In the genomic region with DNA sequence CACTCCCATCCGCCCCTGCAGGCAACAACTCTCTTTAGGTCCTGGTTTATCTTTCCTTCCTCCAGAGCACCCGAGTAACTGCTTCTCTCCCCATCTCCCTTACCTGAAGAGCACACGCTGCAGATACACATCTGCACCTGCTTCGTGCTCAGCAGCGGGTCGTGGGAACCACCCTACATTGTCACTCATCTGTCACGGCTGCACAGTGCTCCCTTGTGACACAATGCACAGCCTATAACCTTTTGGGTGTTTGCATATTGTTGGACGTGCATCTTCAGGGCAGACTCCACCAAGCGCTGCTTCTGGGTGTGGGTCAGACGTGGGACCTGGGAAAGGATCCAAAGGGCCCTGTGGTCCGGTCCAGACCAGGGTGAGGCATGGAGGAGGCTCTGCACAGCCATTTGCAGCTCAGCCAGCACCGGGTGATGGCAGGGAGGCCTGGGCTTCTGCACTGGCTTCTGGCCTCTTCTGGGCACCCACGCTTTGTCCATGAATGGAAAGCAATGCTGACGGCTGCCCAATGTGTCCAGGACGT, we compare ENCODE assay signal across 1 cellular context.
A peak's percentile ranks its signal among the peaks of the same experiment; 100 is the strongest.
TF ChIP-seq lines count a peak whose summit lies in the region.

No MANE protein-coding gene starts in this region.

TF ChIP-seq in HEK293, 187 proteins besides CTCF, POLR2A, EP300 and RAD21:
- TF ChIP-seq, protein P1, sequence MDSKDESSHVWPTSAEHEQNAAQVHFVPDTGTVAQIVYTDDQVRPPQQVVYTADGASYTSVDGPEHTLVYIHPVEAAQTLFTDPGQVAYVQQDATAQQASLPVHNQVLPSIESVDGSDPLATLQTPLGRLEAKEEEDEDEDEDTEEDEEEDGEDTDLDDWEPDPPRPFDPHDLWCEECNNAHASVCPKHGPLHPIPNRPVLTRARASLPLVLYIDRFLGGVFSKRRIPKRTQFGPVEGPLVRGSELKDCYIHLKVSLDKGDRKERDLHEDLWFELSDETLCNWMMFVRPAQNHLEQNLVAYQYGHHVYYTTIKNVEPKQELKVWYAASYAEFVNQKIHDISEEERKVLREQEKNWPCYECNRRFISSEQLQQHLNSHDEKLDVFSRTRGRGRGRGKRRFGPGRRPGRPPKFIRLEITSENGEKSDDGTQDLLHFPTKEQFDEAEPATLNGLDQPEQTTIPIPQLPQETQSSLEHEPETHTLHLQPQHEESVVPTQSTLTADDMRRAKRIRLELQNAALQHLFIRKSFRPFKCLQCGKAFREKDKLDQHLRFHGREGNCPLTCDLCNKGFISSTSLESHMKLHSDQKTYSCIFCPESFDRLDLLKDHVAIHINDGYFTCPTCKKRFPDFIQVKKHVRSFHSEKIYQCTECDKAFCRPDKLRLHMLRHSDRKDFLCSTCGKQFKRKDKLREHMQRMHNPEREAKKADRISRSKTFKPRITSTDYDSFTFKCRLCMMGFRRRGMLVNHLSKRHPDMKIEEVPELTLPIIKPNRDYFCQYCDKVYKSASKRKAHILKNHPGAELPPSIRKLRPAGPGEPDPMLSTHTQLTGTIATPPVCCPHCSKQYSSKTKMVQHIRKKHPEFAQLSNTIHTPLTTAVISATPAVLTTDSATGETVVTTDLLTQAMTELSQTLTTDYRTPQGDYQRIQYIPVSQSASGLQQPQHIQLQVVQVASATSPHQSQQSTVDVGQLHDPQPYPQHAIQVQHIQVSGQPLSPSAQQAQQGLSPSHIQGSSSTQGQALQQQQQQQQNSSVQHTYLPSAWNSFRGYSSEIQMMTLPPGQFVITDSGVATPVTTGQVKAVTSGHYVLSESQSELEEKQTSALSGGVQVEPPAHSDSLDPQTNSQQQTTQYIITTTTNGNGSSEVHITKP (tag by site-specific recombination; IDR thresholded peaks at IDR 0.05): peak; percentile 22; the same call in 1 of the 2 replicates
- TF ChIP-seq, protein P2, sequence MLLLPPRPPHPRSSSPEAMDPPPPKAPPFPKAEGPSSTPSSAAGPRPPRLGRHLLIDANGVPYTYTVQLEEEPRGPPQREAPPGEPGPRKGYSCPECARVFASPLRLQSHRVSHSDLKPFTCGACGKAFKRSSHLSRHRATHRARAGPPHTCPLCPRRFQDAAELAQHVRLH (tag by site-specific recombination; IDR thresholded peaks at IDR 0.05): no peak
TF ChIP-seq in HEK293: peak in this region for 1.
